ENCODE assay signal across 21 cellular contexts in the genomic region with DNA sequence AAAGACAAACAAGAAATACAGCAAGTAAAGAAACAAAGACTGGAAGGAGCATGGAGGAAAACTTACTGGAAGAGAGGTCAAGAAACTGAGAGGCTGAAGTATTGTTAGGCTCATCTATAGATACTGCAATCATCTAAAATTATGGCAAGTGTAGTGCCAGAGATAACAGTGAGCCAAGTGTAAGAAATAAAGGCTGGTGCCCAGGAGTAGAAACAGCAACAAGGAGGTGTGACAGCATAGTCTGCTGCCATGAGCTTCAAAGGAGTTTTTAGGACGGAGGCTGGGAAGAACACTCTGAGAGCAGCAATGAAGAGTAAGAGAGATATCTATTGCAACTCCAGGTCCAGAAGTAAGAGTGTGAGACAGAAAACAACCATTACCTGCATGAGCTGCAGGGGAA.
A peak's percentile ranks its signal among the peaks of the same experiment; 100 is the strongest.
DNase-seq lines count a peak whose midpoint lies in the region; ATAC-seq, FAIRE-seq and TF ChIP-seq lines count a peak whose summit lies in the region.
"Had no signal": no experiment of that assay in that cellular context is flagged by ENCODE, and none has a peak within 500 bp of the region (broad histone marks: within the 10 kb centered on the region; RNA-seq: fewer than 3 reads in every experiment).

No MANE protein-coding gene starts in this region.

- H3K4me1 ChIP-seq in breast epithelium (no peaks in the 10 kb centered on the region), right atrium auricular region (peaks cover 0 to 4% of the 10 kb centered on the region in 2 donors)

- no peak overlapping the region for H3K4me3 Mint-ChIP-seq in MCF 10A (ENCODE audit: unreplicated experiment)
- H3K4me3 Mint-ChIP-seq: CD4-positive, alpha-beta memory T cell; HFFc6 had no signal

- no peak for TF ChIP-seq CTCF in MCF 10A (IDR thresholded peaks at IDR 0.05; ENCODE audit: unreplicated experiment)
- no peak for TF ChIP-seq CTCF in breast epithelium (IDR thresholded peaks at IDR 0.05)
- no peak for TF ChIP-seq CTCF in right atrium auricular region (IDR thresholded peaks at IDR 0.05)
- no peak for TF ChIP-seq CTCF in GM10266 (IDR thresholded peaks at IDR 0.05; ENCODE audit: control insufficient read depth, insufficient read depth, low read depth, missing control alignments)

- FAIRE-seq in GM19239 (lab: Jason Lieb, UNC) = peak; percentile 53
- FAIRE-seq: A204.1 had no signal

- H3K27me3 Mint-ChIP-seq in MCF 10A (ENCODE audit: insufficient read depth, unreplicated experiment) = no peaks in the 10 kb centered on the region
- H3K27me3 Mint-ChIP-seq: CD4-positive, alpha-beta memory T cell had no signal

- no peaks in the 10 kb centered on the region for H3K9me3 ChIP-seq in breast epithelium
- no peaks in the 10 kb centered on the region for H3K9me3 ChIP-seq in right atrium auricular region
- H3K9me3 ChIP-seq: BE2C; BLaER1 treated with 17β-estradiol and CSF1 and Interleukin-3, amounts not matched to agents 10 nM and 100 nM; HAP-1 had no signal

- TF ChIP-seq POLR2A in breast epithelium (IDR thresholded peaks at IDR 0.05) = no peak

- POLR2A ChIA-PET in MCF 10A (lab: Yijun Ruan, JAX) = interaction anchor here (1.0 to 3.4 kb wide), 7 partner anchors 15 to 139 kb away, joined by 3 to 26 read pairs (median 6); a partner anchor contains a TSS

- H3K27ac ChIP-seq in breast epithelium (no peak overlapping the region), right atrium auricular region (peak overlapping the region in 1 of 2 donors; percentile 1)
- H3K27ac ChIP-seq: 22Rv1; BLaER1 treated with 17β-estradiol and CSF1 and Interleukin-3, amounts not matched to agents 10 nM and 100 nM had no signal

- no peaks in the 10 kb centered on the region for H3K36me3 ChIP-seq in breast epithelium
- no peaks in the 10 kb centered on the region for H3K36me3 ChIP-seq in right atrium auricular region
- H3K36me3 ChIP-seq: BE2C, HAP-1 had no signal

- DNase-seq in MCF 10A (ENCODE audit: unreplicated experiment) (no peak), breast epithelium (ENCODE audit: low spot score in 2 of 2) (no peak), left ventricle myocardium superior (no peak), right atrium auricular region (ENCODE audit: low spot score) (no peak), GM19239 (ENCODE audit: insufficient read length, low spot score) (no peak), left colon (no peak), SIG-M5 treated with dmso at 0.1 percent for 504 hours (lab: John Stamatoyannopoulos, UW; ENCODE audit: unreplicated experiment) (no peak), GM10266 (ENCODE audit: extremely low spot score) (no peak)
- DNase-seq: AML-193; BE2C; Calu3; CD4-positive, alpha-beta memory T cell; COR-L47; DMS79 treated with DMSO at 0.1 percent for 48 hours; GF-D8; GOT3; HFFc6 had no signal

- intact Hi-C loops in MCF 10A (cut with micrococcal nuclease) (no loop called here), breast epithelium (cut with DNase I; ENCODE audit: low total_unique reads) (no loop called here), left ventricle myocardium superior (cut with micrococcal nuclease) (no loop called here), left colon (cut with DNase I, micrococcal nuclease) (no loop called here)

- peak; percentile 25 for ATAC-seq in left ventricle myocardium superior
- peak; percentile 33 for ATAC-seq in left colon

- no peaks in the 10 kb centered on the region for H3K27me3 ChIP-seq in breast epithelium
- no peaks in the 10 kb centered on the region for H3K27me3 ChIP-seq in right atrium auricular region
- H3K27me3 ChIP-seq: BE2C; BLaER1 treated with 17β-estradiol and CSF1 and Interleukin-3, amounts not matched to agents 10 nM and 100 nM had no signal

- no peaks in the 10 kb centered on the region for H3K9me3 Mint-ChIP-seq in MCF 10A (ENCODE audit: unreplicated experiment)
- H3K9me3 Mint-ChIP-seq: CD4-positive, alpha-beta memory T cell; HFFc6 had no signal

- H3K4me1 Mint-ChIP-seq in MCF 10A (ENCODE audit: insufficient read depth, unreplicated experiment) = peaks cover 26% of the 10 kb centered on the region

- H3K36me3 Mint-ChIP-seq in MCF 10A (ENCODE audit: insufficient read depth, unreplicated experiment) = no peaks in the 10 kb centered on the region

- BruUV-seq in MCF 10A (replicated peaks; lab: Mats Ljungman, UMichigan) = TSS peak; percentile 74

- CTCF ChIA-PET in MCF 10A (lab: Yijun Ruan, JAX) = interaction anchor here (0.6 to 1.6 kb wide), 2 partner anchors 102 to 123 kb away, joined by 4 to 6 read pairs; no protein-coding TSS in a partner anchor

- H3K27ac Mint-ChIP-seq in MCF 10A (ENCODE audit: low read depth, unreplicated experiment) = peak overlapping the region; percentile 7
- H3K27ac Mint-ChIP-seq: HFFc6 had no signal

- H3K4me3 ChIP-seq in breast epithelium (no peak overlapping the region), right atrium auricular region (no peak overlapping the region)
- H3K4me3 ChIP-seq: BLaER1 treated with 17β-estradiol and CSF1 and Interleukin-3, amounts not matched to agents 10 nM and 100 nM; HAP-1 had no signal
